Comparison of ENCODE assay signal across 20 cellular contexts in the genomic region with DNA sequence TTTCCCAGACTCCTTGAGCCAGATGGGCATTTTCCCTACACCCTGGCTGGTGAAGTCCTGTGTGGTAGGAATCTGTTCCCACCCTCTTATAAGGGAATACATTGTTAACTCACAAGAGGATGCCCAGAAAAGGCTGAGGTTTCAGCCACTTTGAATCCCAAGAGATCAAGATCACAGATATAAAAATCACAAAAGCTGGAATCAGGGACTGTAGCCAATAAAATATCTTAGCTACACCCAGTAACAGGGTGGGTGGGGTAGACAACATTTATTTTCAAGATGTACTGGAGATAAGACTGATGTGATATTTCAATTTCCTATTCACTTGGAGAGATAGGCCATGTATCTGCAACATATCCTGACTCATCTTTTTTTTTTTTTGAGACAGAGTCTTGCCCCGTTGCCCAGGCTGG. TPM values are rescaled to one million over a fixed set of nuclear protein-coding genes. Genes with fewer than 3 reads are reported as not detected.
DNase-seq lines count a peak whose midpoint lies in the region; ATAC-seq, FAIRE-seq and TF ChIP-seq lines count a peak whose summit lies in the region.
"Had no signal": no experiment of that assay in that cellular context is flagged by ENCODE, and none has a peak within 500 bp of the region (broad histone marks: within the 10 kb centered on the region; RNA-seq: fewer than 3 reads in every experiment).

No MANE protein-coding gene starts in this region.

- H3K4me3 ChIP-seq in A673 (ENCODE audit: low read depth, low read length, poor library complexity, severe bottlenecking) (no peak overlapping the region), astrocyte (ENCODE audit: insufficient read depth, low read depth, low read length) (no peak overlapping the region)
- H3K4me3 ChIP-seq: GM23338, right lobe of liver had no signal

- POLR2A ChIA-PET in A673 (lab: Charles Lee; ENCODE audit: low non-redundant PET) = interaction anchor here (0.6 kb wide), 1 partner anchor 57 kb away, joined by 5 read pairs; no protein-coding TSS in a partner anchor

- H2AFZ ChIP-seq in astrocyte (ENCODE audit: low read depth, low read length) = no peak overlapping the region
- H2AFZ ChIP-seq: GM23338 had no signal

- H3K36me3 ChIP-seq in A673 (ENCODE audit: insufficient read depth, low read length, poor library complexity, severe bottlenecking) (no peaks in the 10 kb centered on the region), astrocyte (ENCODE audit: insufficient read depth, low read length) (peaks cover 5% of the 10 kb centered on the region)

- no peaks in the 10 kb centered on the region for H3K79me2 ChIP-seq in astrocyte (ENCODE audit: insufficient read depth, low read length)

- H3K4me2 ChIP-seq in astrocyte (ENCODE audit: low read length) = no peak overlapping the region
- H3K4me2 ChIP-seq: GM23338 had no signal

- peaks cover 30% of the 10 kb centered on the region for H3K4me1 Mint-ChIP-seq in astrocyte (ENCODE audit: low read depth, unreplicated experiment)
- H3K4me1 Mint-ChIP-seq: GM23338 had no signal

- H3K36me3 Mint-ChIP-seq in astrocyte (ENCODE audit: low read depth, unreplicated experiment) = peaks cover 2% of the 10 kb centered on the region

- peaks cover 2% of the 10 kb centered on the region for H3K9me3 Mint-ChIP-seq in astrocyte (ENCODE audit: unreplicated experiment)
- H3K9me3 Mint-ChIP-seq: activated CD4-positive, alpha-beta T cell treated with anti-CD3 and anti-CD28 coated beads, Interleukin-2, amount 10 ng/mL, durations not matched to agents 24 days and 14 days; activated naive CD4-positive, alpha-beta T cell treated with anti-CD3 and anti-CD28 coated beads for 36 hours; brain; GM23338; mesothelial cell of epicardium had no signal

- FAIRE-seq in astrocyte (lab: Jason Lieb, UNC) = no peak
- FAIRE-seq: G401.6, GM12892, kidney had no signal

- no peak overlapping the region for H3K4me3 Mint-ChIP-seq in astrocyte (ENCODE audit: unreplicated experiment)
- H3K4me3 Mint-ChIP-seq: activated CD4-positive, alpha-beta T cell treated with anti-CD3 and anti-CD28 coated beads, Interleukin-2, amount 10 ng/mL, durations not matched to agents 24 days and 14 days; activated naive CD4-positive, alpha-beta T cell treated with anti-CD3 and anti-CD28 coated beads for 36 hours; brain; GM23338; mesothelial cell of epicardium had no signal

- H3K27me3 Mint-ChIP-seq in astrocyte (ENCODE audit: low read depth, unreplicated experiment) = no peaks in the 10 kb centered on the region
- H3K27me3 Mint-ChIP-seq: activated CD4-positive, alpha-beta T cell treated with anti-CD3 and anti-CD28 coated beads, Interleukin-2, amount 10 ng/mL, durations not matched to agents 24 days and 14 days; brain had no signal

- TF ChIP-seq CTCF in A673 (conservative IDR thresholded peaks at IDR 0.05; ENCODE audit: low read depth, low read length) = no peak
- no peak for TF ChIP-seq CTCF in astrocyte (IDR thresholded peaks at IDR 0.05; ENCODE audit: insufficient read depth, low read depth, low read length)

- BruUV-seq in A673 (replicated peaks; lab: Mats Ljungman, UMichigan) = no TSS peak

- no peaks in the 10 kb centered on the region for H3K27me3 ChIP-seq in A673 (replicated peaks; ENCODE audit: insufficient read depth, low read depth, low read length, poor library complexity)
- no peaks in the 10 kb centered on the region for H3K27me3 ChIP-seq in astrocyte (ENCODE audit: insufficient read depth, low read length)
- H3K27me3 ChIP-seq: right lobe of liver had no signal

- peaks cover 6% of the 10 kb centered on the region for H3K4me1 ChIP-seq in A673 (ENCODE audit: insufficient read depth, low read length, poor library complexity, severe bottlenecking)
- peaks cover 28% of the 10 kb centered on the region for H3K4me1 ChIP-seq in astrocyte (ENCODE audit: insufficient read depth, low read length)

- H3K27ac ChIP-seq in A673 (ENCODE audit: low read depth, low read length, poor library complexity, severe bottlenecking) = no peak overlapping the region
- H3K27ac ChIP-seq in astrocyte (ENCODE audit: low read depth, low read length) = no peak overlapping the region
- H3K27ac ChIP-seq: right lobe of liver had no signal

- H3K27ac Mint-ChIP-seq in astrocyte (ENCODE audit: unreplicated experiment) = peak overlapping the region; percentile 55
- H3K27ac Mint-ChIP-seq: activated CD4-positive, alpha-beta T cell treated with anti-CD3 and anti-CD28 coated beads, Interleukin-2, amount 10 ng/mL, durations not matched to agents 24 days and 14 days; activated naive CD4-positive, alpha-beta T cell treated with anti-CD3 and anti-CD28 coated beads for 36 hours; brain; GM23338; mesothelial cell of epicardium had no signal

- ATAC-seq in GM18517 (IDR thresholded peaks at IDR 0.05; ENCODE audit: unreplicated experiment) = no peak
- ATAC-seq: GM23338, right lobe of liver had no signal

- intact Hi-C loops in A673 (cut with micrococcal nuclease; ENCODE audit: unreplicated experiment) = no loop called here

- DNase-seq in A673 (ENCODE audit: low spot score) (peak; percentile 1), HS-5 (ENCODE audit: low read depth) (peak; percentile 15), astrocyte (ENCODE audit: low read depth) (no peak), hepatic stellate cell (ENCODE audit: low spot score) (peak; percentile 21), HUDEP-2 (lab: John Stamatoyannopoulos, UW; ENCODE audit: unreplicated experiment in 76 of 76) (no peak)
- DNase-seq in stimulated activated naive CD4-positive, alpha-beta T cell (lab: John Stamatoyannopoulos, UW) = no peak
- no peak for DNase-seq in stimulated activated CD8-positive, alpha-beta memory T cell treated with anti-CD3 and anti-CD28 coated beads, Interleukin-4, amount 100 ng/mL, for 48 hours
- DNase-seq: activated CD4-positive, alpha-beta T cell treated with anti-CD3 and anti-CD28 coated beads, Interleukin-2, amount 10 ng/mL, durations not matched to agents 24 days and 14 days; activated naive CD4-positive, alpha-beta T cell treated with anti-CD3 and anti-CD28 coated beads for 36 hours; COR-L47; dermis blood vessel endothelial cell; kidney; NCI-H748 treated with DMSO at 0.1 percent for 48 hours; right lobe of liver had no signal

- no peaks in the 10 kb centered on the region for H3K9me3 ChIP-seq in A673 (ENCODE audit: low read depth, low read length, poor library complexity, severe bottlenecking)
- no peaks in the 10 kb centered on the region for H3K9me3 ChIP-seq in astrocyte (ENCODE audit: insufficient read depth, low read depth, low read length)
- H3K9me3 ChIP-seq: right lobe of liver had no signal

- no peaks in the 10 kb centered on the region for H4K20me1 ChIP-seq in astrocyte (ENCODE audit: insufficient read depth, low read length)

- CTCF ChIA-PET in A673 (lab: Charles Lee) = no interaction called here

- H3K9ac ChIP-seq in astrocyte (ENCODE audit: low read length) = no peak overlapping the region

RNA-seq across cellular contexts. Expression of a gene that starts 50.3 kb away (rescaled TPM):
- 91.9 and 94.6 TPM in 2 replicates for total RNA-seq in A673 (2021)
- total RNA-seq in astrocyte = 223 and 236 TPM in 2 replicates

Comparison
In these comparisons a context has a peak if more than half of its experiments do, and no peak if none do; other contexts are left out.
1. DNase-seq: peak in A673 (single experiment), HS-5 (single experiment) and hepatic stellate cell (single experiment); none in astrocyte (single experiment), stimulated activated naive CD4-positive, alpha-beta T cell (0 of 6), stimulated activated CD8-positive, alpha-beta memory T cell treated with anti-CD3 and anti-CD28 coated beads, Interleukin-4, amount 100 ng/mL, for 48 hours (single experiment) and HUDEP-2 (0 of 76).